In genomic region chr3:157093096-157093495, GRCh38 we compare ENCODE assay signal across 19 cellular contexts.
DNase-seq lines count a peak whose midpoint lies in the region; ATAC-seq, FAIRE-seq and TF ChIP-seq lines count a peak whose summit lies in the region.
"Had no signal": no experiment of that assay in that cellular context is flagged by ENCODE, and none has a peak within 500 bp of the region (broad histone marks: within the 10 kb centered on the region; RNA-seq: fewer than 3 reads in every experiment).

No MANE protein-coding gene starts in this region.

- no peaks in the 10 kb centered on the region for H3K36me3 ChIP-seq in IMR-90 (ENCODE audit: control insufficient read depth, insufficient read depth, low read length)
- H3K36me3 ChIP-seq: BE2C, SJSA1 had no signal

- H2AK5ac ChIP-seq in IMR-90 (ENCODE audit: low read depth, low read length), result no peak overlapping the region

- no peak overlapping the region for H3K14ac ChIP-seq in IMR-90 (replicated peaks; ENCODE audit: low read depth, low read length)

- H3K18ac ChIP-seq in IMR-90 (ENCODE audit: low read depth, low read length), result no peak overlapping the region

- no peak overlapping the region for H3K27ac ChIP-seq in IMR-90 (ENCODE audit: insufficient read depth, low read length)
- H3K27ac ChIP-seq: SJSA1 had no signal

- H3K4me3 ChIP-seq in IMR-90 (ENCODE audit: insufficient read depth, low read depth, low read length), result no peak overlapping the region
- H3K4me3 ChIP-seq: SJSA1 had no signal

- CTCF ChIA-PET in IMR-90 (lab: Yijun Ruan, JAX), result no interaction called here

- H4K91ac ChIP-seq in IMR-90 (ENCODE audit: insufficient read depth, low read depth, low read length), result no peak overlapping the region

- no peak overlapping the region for H3K56ac ChIP-seq in IMR-90 (ENCODE audit: extremely low read depth, insufficient read depth, low read length)

- H3K9me3 ChIP-seq in IMR-90 (ENCODE audit: control insufficient read depth, insufficient read depth, low read length), result no peaks in the 10 kb centered on the region
- H3K9me3 ChIP-seq: BE2C, SJSA1 had no signal

- no peak for TF ChIP-seq RAD21 in IMR-90 (IDR thresholded peaks at IDR 0.05; ENCODE audit: low read length)

- H3K9me1 ChIP-seq in IMR-90 (ENCODE audit: insufficient read depth, low read length), result peaks cover 19% of the 10 kb centered on the region

- no peak overlapping the region for H2AFZ ChIP-seq in IMR-90 (replicated peaks; ENCODE audit: low read length, poor library complexity)

- no CpG with 5 or more reads among the region's 1 CpG for WGBS in IMR-90 (ENCODE audit: extremely low coverage in 2 of 2, insufficient read length in 1 of 2), 2 experiments

- H2BK20ac ChIP-seq in IMR-90 (ENCODE audit: low read depth, low read length), result no peak overlapping the region

- H3K27me3 ChIP-seq in IMR-90 (ENCODE audit: control insufficient read depth, insufficient read depth, low read length), result no peaks in the 10 kb centered on the region
- H3K27me3 ChIP-seq: BE2C, SJSA1 had no signal

- no peak for TF ChIP-seq POLR2A in IMR-90 (IDR thresholded peaks at IDR 0.05; ENCODE audit: low read depth, low read length)

- BruUV-seq in IMR-90 (replicated peaks; lab: Mats Ljungman, UMichigan), result no TSS peak

- no peak overlapping the region for H4K8ac ChIP-seq in IMR-90 (ENCODE audit: low read depth in 2 of 2, low read length in 2 of 2)

- peaks cover 28% of the 10 kb centered on the region for H3K4me1 ChIP-seq in IMR-90 (ENCODE audit: control insufficient read depth, insufficient read depth, low read length)

- H4K20me1 ChIP-seq in IMR-90 (ENCODE audit: insufficient read depth, low read length), result no peaks in the 10 kb centered on the region; the same call in 1 of the 2 replicates

- POLR2A ChIA-PET in IMR-90 (lab: Charles Lee; ENCODE audit: unreplicated experiment), result interaction anchor here (0.6 kb wide), 1 partner anchor 557 kb away, joined by 4 read pairs; no protein-coding TSS in a partner anchor

- FAIRE-seq in GM19239 (lab: Jason Lieb, UNC), result peak; percentile 54
- FAIRE-seq: H1 had no signal

- no peak overlapping the region for H3K23ac ChIP-seq in IMR-90 (ENCODE audit: low read depth, low read length)

- H2AK9ac ChIP-seq in IMR-90 (replicated peaks; ENCODE audit: low read depth, low read length, poor library complexity), result no peak overlapping the region

- no peak overlapping the region for H2BK120ac ChIP-seq in IMR-90 (ENCODE audit: low read depth, low read length)

- H3K9ac ChIP-seq in IMR-90 (ENCODE audit: low read depth, low read length), result no peak overlapping the region

- no peak for TF ChIP-seq CTCF in IMR-90 (conservative IDR thresholded peaks at IDR 0.05; ENCODE audit: low read depth, low read length)

- no peak overlapping the region for H3K4me2 ChIP-seq in IMR-90 (ENCODE audit: low read depth, low read length)

- no peak overlapping the region for H2BK15ac ChIP-seq in IMR-90 (ENCODE audit: low read depth, low read length)

- dilution Hi-C loops in IMR-90 (cut with HindIII; ENCODE audit: low sequenced_read_pairs, unreplicated experiment), result no loop called here

- in situ Hi-C loops in IMR-90 (cut with MboI; ENCODE audit: low sequenced_read_pairs), result loop anchor here (5.0 kb wide), 1 partner anchor 34 kb away; no protein-coding TSS in a partner anchor

- H3K4ac ChIP-seq in IMR-90 (ENCODE audit: low read depth, low read length), result no peak overlapping the region

- peak overlapping the region; percentile 19; the same call in 1 of the 2 replicates for H4K5ac ChIP-seq in IMR-90 (ENCODE audit: low read depth, low read length)

- DNase-seq in stimulated activated CD4-positive, alpha-beta T cell treated with anti-CD3 and anti-CD28 coated beads, Interleukin-1b, Interleukin-23, amount 100 ng/mL, for 48 hours, result peak; percentile 42
- no peak for DNase-seq in stimulated activated CD4-positive, alpha-beta T cell treated with anti-CD3 and anti-CD28 coated beads, Interleukin-12 subunit alpha, Interleukin-12 subunit beta, amount 100 ng/mL, for 4 hours
- DNase-seq in GM19239 (ENCODE audit: insufficient read length, low spot score) (no peak), IMR-90 (no peak), retina (no peak), iPS-NIHi11 (ENCODE audit: low spot score) (no peak)
- DNase-seq: activated CD4-positive, CD25-positive, alpha-beta regulatory T cell treated with anti-CD3 and anti-CD28 coated beads, Interleukin-2, amount 50 U/mL, for 72 hours; activated T-cell treated with anti-CD3 and anti-CD28 coated beads, Interleukin-2, amount 50 U/mL, for 72 hours; amniotic stem cell; BE2C; central memory CD4-positive, alpha-beta T cell; effector memory CD8-positive, alpha-beta T cell; GF-D8; NCI-H187 treated with DMSO at 0.1 percent for 48 hours; NCI-H446 treated with DMSO at 0.1 percent for 48 hours; T1000 had no signal

- ATAC-seq in IMR-90 (ENCODE audit: low read depth), result no peak
- no peak for ATAC-seq in HG03520 (IDR thresholded peaks at IDR 0.05; ENCODE audit: unreplicated experiment)
- ATAC-seq: activated T-cell treated with anti-CD3 and anti-CD28 coated beads, Interleukin-2, amount 50 U/mL, for 72 hours; effector memory CD8-positive, alpha-beta T cell had no signal

- 0 out of 4 replicates have a peak, but pooled peaks cover 0 to 8% of the 10 kb centered on the region in 2 experiments for H3K79me1 ChIP-seq in IMR-90 (ENCODE audit: low read depth in 1 of 2, low read length in 2 of 2)

- no peak overlapping the region for H2BK5ac ChIP-seq in IMR-90 (ENCODE audit: low read depth, low read length, poor library complexity, severe bottlenecking)

- intact Hi-C loops in IMR-90 (cut with micrococcal nuclease), result no loop called here

TF ChIP-seq in IMR-90, 13 proteins besides CTCF, POLR2A, EP300 and RAD21:
- no peak for TF ChIP-seq MAZ (IDR thresholded peaks at IDR 0.05; ENCODE audit: borderline replicate concordance, low read depth, low read length)
- TF ChIP-seq FOS (IDR thresholded peaks at IDR 0.05; ENCODE audit: low read depth, low read length), result no peak
- no peak for TF ChIP-seq SMC3 (IDR thresholded peaks at IDR 0.05; ENCODE audit: low read depth, low read length)
- TF ChIP-seq MXI1 (IDR thresholded peaks at IDR 0.05; ENCODE audit: borderline replicate concordance, low read depth, low read length), result no peak
- TF ChIP-seq ELK1 (IDR thresholded peaks at IDR 0.05; ENCODE audit: borderline replicate concordance, low read depth, low read length), result no peak
- TF ChIP-seq RFX5 (IDR thresholded peaks at IDR 0.05; ENCODE audit: low read depth, low read length), result no peak
- no peak for TF ChIP-seq USF2 (IDR thresholded peaks at IDR 0.05; ENCODE audit: low read depth, low read length)
- no peak for TF ChIP-seq RCOR1 (IDR thresholded peaks at IDR 0.05; ENCODE audit: insufficient replicate concordance, low read length)
